36 cellular contexts compared by ENCODE assay signal in genomic region chr15:40664909-40665308, GRCh38. TPM values are rescaled to one million over a fixed set of nuclear protein-coding genes. Genes with fewer than 3 reads are reported as not detected.
DNase-seq lines count a peak whose midpoint lies in the region; ATAC-seq, FAIRE-seq and TF ChIP-seq lines count a peak whose summit lies in the region.
"Had no signal": no experiment of that assay in that cellular context is flagged by ENCODE, and none has a peak within 500 bp of the region (broad histone marks: within the 10 kb centered on the region; RNA-seq: fewer than 3 reads in every experiment).

No MANE protein-coding gene starts in this region.

- CTCF ChIA-PET in K562 (lab: Yijun Ruan, JAX; ENCODE audit: low intra/inter-chr PET ratio): no interaction called here
- CTCF ChIA-PET in CD8-positive, alpha-beta T cell (lab: Charles Lee): interaction anchor here (1.2 kb wide), 1 partner anchor 193 kb away, joined by 3 read pairs; no protein-coding TSS in a partner anchor

- no peaks in the 10 kb centered on the region for H3K36me3 Mint-ChIP-seq in T-helper 17 cell (ENCODE audit: low read depth)
- H3K36me3 Mint-ChIP-seq in activated T-helper 17 cell treated with anti-CD3 and anti-CD28 coated beads, Interleukin-2, amount 50 U/mL, for 72 hours (ENCODE audit: low read depth): no peaks in the 10 kb centered on the region
- H3K36me3 Mint-ChIP-seq in CD8-positive, alpha-beta T cell: no peaks in the 10 kb centered on the region
- H3K36me3 Mint-ChIP-seq: CD4-positive, alpha-beta memory T cell; CD4-positive, CD25-positive, alpha-beta regulatory T cell; CD8-positive, alpha-beta memory T cell had no signal

- H3K4me1 ChIP-seq in K562 (replicated peaks in 1 of 2; ENCODE audit: control insufficient read depth in 2 of 2, insufficient read depth in 2 of 2, low read length in 2 of 2): no peaks in the 10 kb centered on the region; a peak in 2 of 5 replicates
- no peaks in the 10 kb centered on the region for H3K4me1 ChIP-seq in CD8-positive, alpha-beta T cell (ENCODE audit: insufficient read depth, low read length)
- H3K4me1 ChIP-seq: A549; BE2C; BLaER1; BLaER1 treated with 17β-estradiol and CSF1 and Interleukin-3, amounts not matched to agents 10 nM and 100 nM; Caco-2 had no signal

- peak; percentile 37 for FAIRE-seq in K562 (lab: Jason Lieb, UNC)
- FAIRE-seq: A204.1, A549, D721Med had no signal

- H3K4me3 Mint-ChIP-seq in T-helper 17 cell: peak overlapping the region; percentile 31
- no peak overlapping the region for H3K4me3 Mint-ChIP-seq in activated T-helper 17 cell treated with anti-CD3 and anti-CD28 coated beads, Interleukin-2, amount 50 U/mL, for 72 hours
- H3K4me3 Mint-ChIP-seq in CD8-positive, alpha-beta T cell: no peak overlapping the region
- H3K4me3 Mint-ChIP-seq: B cell; CD14-positive monocyte; CD4-positive, alpha-beta memory T cell; CD4-positive, alpha-beta T cell; CD4-positive, CD25-positive, alpha-beta regulatory T cell; CD8-positive, alpha-beta memory T cell had no signal

- in situ Hi-C loops in K562 (cut with MboI): no loop called here

- TF ChIP-seq CTCF in K562 (IDR thresholded peaks at IDR 0.05 in 2 of 3, conservative IDR thresholded peaks at IDR 0.05 in 1 of 3; ENCODE audit: insufficient read depth in 2 of 3, low read depth in 1 of 3, low read length in 3 of 3): no peak
- no peak for TF ChIP-seq CTCF in CD8-positive, alpha-beta T cell (IDR thresholded peaks at IDR 0.05)

- intact Hi-C loops in K562 (cut with micrococcal nuclease): no loop called here
- intact Hi-C loops in CD8-positive, alpha-beta T cell (cut with DNase I, micrococcal nuclease): loop anchor here in 1 of 2 experiments (5.0 kb wide), 1 partner anchor 38 kb away; no protein-coding TSS in a partner anchor

- no peak overlapping the region for H2AFZ ChIP-seq in K562 (ENCODE audit: low read depth, low read length)

- no peak overlapping the region for H3K27ac ChIP-seq in K562 (ENCODE audit: extremely low read depth, low read depth, low read length)
- no peak overlapping the region for H3K27ac ChIP-seq in CD8-positive, alpha-beta T cell (ENCODE audit: low read depth, low read length)
- H3K27ac ChIP-seq: 22Rv1; A549; BLaER1; BLaER1 treated with 17β-estradiol and CSF1 and Interleukin-3, amounts not matched to agents 10 nM and 100 nM; C4-2B had no signal

- ATAC-seq in T-helper 17 cell (no peak), K562 (peak; percentile 66), GM19397 (IDR thresholded peaks at IDR 0.05; ENCODE audit: unreplicated experiment) (no peak), GM18873 (IDR thresholded peaks at IDR 0.05; ENCODE audit: low FRiP score, unreplicated experiment) (no peak)
- peak; percentile 37 for ATAC-seq in activated T-helper 17 cell treated with anti-CD3 and anti-CD28 coated beads, Interleukin-2, amount 50 U/mL, for 72 hours (replicated peaks)
- ATAC-seq in CD8-positive, alpha-beta T cell: no peak
- ATAC-seq: A549 had no signal

- H3K9me1 ChIP-seq in K562 (ENCODE audit: control insufficient read depth, insufficient read depth, low read length): no peaks in the 10 kb centered on the region

- no TSS peak for BruUV-seq in K562 (replicated peaks; lab: Mats Ljungman, UMichigan)

- no peaks in the 10 kb centered on the region for H3K4me1 Mint-ChIP-seq in T-helper 17 cell
- no peaks in the 10 kb centered on the region for H3K4me1 Mint-ChIP-seq in activated T-helper 17 cell treated with anti-CD3 and anti-CD28 coated beads, Interleukin-2, amount 50 U/mL, for 72 hours
- no peaks in the 10 kb centered on the region for H3K4me1 Mint-ChIP-seq in CD8-positive, alpha-beta T cell (ENCODE audit: low read depth)
- H3K4me1 Mint-ChIP-seq: B cell; CD14-positive monocyte; CD4-positive, alpha-beta memory T cell; CD4-positive, CD25-positive, alpha-beta regulatory T cell; CD8-positive, alpha-beta memory T cell had no signal

- no peak overlapping the region for H3K9ac ChIP-seq in K562 (ENCODE audit: insufficient read depth in 1 of 2, low read depth in 2 of 2, low read length in 2 of 2)
- H3K9ac ChIP-seq: BLaER1; BLaER1 treated with 17β-estradiol and CSF1 and Interleukin-3, amounts not matched to agents 10 nM and 100 nM had no signal

- DNase-seq in M059J (ENCODE audit: low read depth) (peak; percentile 18), T-helper 17 cell (no peak), K562 (ENCODE audit: extremely low read depth in 1 of 4, low spot score in 3 of 4) (peak in 1 of 4 experiments; percentile 38), LoVo (ENCODE audit: low spot score) (no peak)
- DNase-seq in CD8-positive, alpha-beta T cell: no peak
- DNase-seq: 8988T; ACHN; AML-193; BE2C; C1 segment of cervical spinal cord; Caco-2; Calu3; CD4-positive, alpha-beta memory T cell; CD4-positive, alpha-beta T cell; CD4-positive, CD25-positive, alpha-beta regulatory T cell; CD8-positive, alpha-beta memory T cell; COR-L47; DMS 273 treated with DMSO at 0.1 percent for 48 hours; DMS153; DMS53; DMS79; DMS79 treated with DMSO at 0.1 percent for 48 hours; DND-41; EL had no signal

- no peak for TF ChIP-seq POLR2A in K562 (conservative IDR thresholded peaks at IDR 0.05)

- POLR2A ChIA-PET in K562 (lab: Yijun Ruan, JAX): interaction anchor here (0.9 to 1.3 kb wide), 3 partner anchors 9 to 338 kb away, joined by 4 read pairs; no protein-coding TSS in a partner anchor
- POLR2A ChIA-PET in CD8-positive, alpha-beta T cell (lab: Charles Lee): no interaction called here

- no peak overlapping the region for H3K27ac Mint-ChIP-seq in T-helper 17 cell
- H3K27ac Mint-ChIP-seq in activated T-helper 17 cell treated with anti-CD3 and anti-CD28 coated beads, Interleukin-2, amount 50 U/mL, for 72 hours: no peak overlapping the region
- H3K27ac Mint-ChIP-seq in CD8-positive, alpha-beta T cell: no peak overlapping the region
- H3K27ac Mint-ChIP-seq: B cell; CD4-positive, alpha-beta memory T cell; CD4-positive, alpha-beta T cell; CD4-positive, CD25-positive, alpha-beta regulatory T cell had no signal

- no peak for TF ChIP-seq RAD21 in K562 (CRISPR knock-in tag; conservative IDR thresholded peaks at IDR 0.05 in 1 of 2, IDR thresholded peaks at IDR 0.05 in 1 of 2)

- WGBS in K562 (ENCODE audit: insufficient coverage, low coverage, missing lambda C conversion rate): 48% methylated on average over 7 of the region's 7 CpGs

- TF ChIP-seq EP300 in K562 (IDR thresholded peaks at IDR 0.05; ENCODE audit: low read length): no peak

- no peak overlapping the region for H3K4me2 ChIP-seq in K562 (ENCODE audit: insufficient read depth, low read length)
- H3K4me2 ChIP-seq: A549; BLaER1; BLaER1 treated with 17β-estradiol and CSF1 and Interleukin-3, amounts not matched to agents 10 nM and 100 nM had no signal

- no peaks in the 10 kb centered on the region for H3K79me2 ChIP-seq in K562 (ENCODE audit: control insufficient read depth, insufficient read depth, low read length)

- peaks cover 30% of the 10 kb centered on the region for H3K36me3 ChIP-seq in K562 (ENCODE audit: control insufficient read depth, insufficient read depth, low read length)
- H3K36me3 ChIP-seq in CD8-positive, alpha-beta T cell (ENCODE audit: insufficient read depth, low read length): no peaks in the 10 kb centered on the region

- no peaks in the 10 kb centered on the region for H3K27me3 Mint-ChIP-seq in T-helper 17 cell
- H3K27me3 Mint-ChIP-seq in activated T-helper 17 cell treated with anti-CD3 and anti-CD28 coated beads, Interleukin-2, amount 50 U/mL, for 72 hours: no peaks in the 10 kb centered on the region
- H3K27me3 Mint-ChIP-seq in CD8-positive, alpha-beta T cell (ENCODE audit: low read depth): no peaks in the 10 kb centered on the region
- H3K27me3 Mint-ChIP-seq: B cell; CD4-positive, alpha-beta memory T cell; CD4-positive, alpha-beta T cell; CD4-positive, CD25-positive, alpha-beta regulatory T cell; CD8-positive, alpha-beta memory T cell had no signal

- H3K9me3 ChIP-seq in T-helper 17 cell (ENCODE audit: control insufficient read depth, low read length, poor library complexity, severe bottlenecking): no peaks in the 10 kb centered on the region
- no peaks in the 10 kb centered on the region; the same call in 1 of the 2 replicates for H3K9me3 ChIP-seq in K562 (replicated peaks; ENCODE audit: control insufficient read depth, insufficient read depth, low read depth, low read length)
- H3K9me3 ChIP-seq in CD8-positive, alpha-beta T cell (ENCODE audit: low read length): no peaks in the 10 kb centered on the region
- H3K9me3 ChIP-seq: A549; BE2C; BLaER1 treated with 17β-estradiol and CSF1 and Interleukin-3, amounts not matched to agents 10 nM and 100 nM; Caco-2 had no signal

- no peaks in the 10 kb centered on the region for H3K27me3 ChIP-seq in K562 (ENCODE audit: control insufficient read depth in 2 of 2, insufficient read depth in 2 of 2, low read length in 2 of 2)
- H3K27me3 ChIP-seq in CD8-positive, alpha-beta T cell (ENCODE audit: insufficient read depth, low read length): no peaks in the 10 kb centered on the region
- H3K27me3 ChIP-seq: BE2C; BLaER1; BLaER1 treated with 17β-estradiol and CSF1 and Interleukin-3, amounts not matched to agents 10 nM and 100 nM had no signal

- H3K9me3 Mint-ChIP-seq in activated T-helper 17 cell treated with anti-CD3 and anti-CD28 coated beads, Interleukin-2, amount 50 U/mL, for 72 hours: no peaks in the 10 kb centered on the region
- no peaks in the 10 kb centered on the region for H3K9me3 Mint-ChIP-seq in CD8-positive, alpha-beta T cell
- H3K9me3 Mint-ChIP-seq: CD4-positive, alpha-beta memory T cell; CD4-positive, alpha-beta T cell; CD4-positive, CD25-positive, alpha-beta regulatory T cell; CD8-positive, alpha-beta memory T cell had no signal

- H4K20me1 ChIP-seq in K562 (replicated peaks; ENCODE audit: control insufficient read depth, insufficient read depth, low read length): no peaks in the 10 kb centered on the region
- H4K20me1 ChIP-seq: BLaER1; BLaER1 treated with 17β-estradiol and CSF1 and Interleukin-3, amounts not matched to agents 10 nM and 100 nM had no signal

- H3K4me3 ChIP-seq in K562: no peak overlapping the region
- no peak overlapping the region for H3K4me3 ChIP-seq in CD8-positive, alpha-beta T cell (ENCODE audit: low read depth, low read length)
- H3K4me3 ChIP-seq: A549; BLaER1; BLaER1 treated with 17β-estradiol and CSF1 and Interleukin-3, amounts not matched to agents 10 nM and 100 nM had no signal

RNA-seq across cellular contexts. Expression of gene RAD51, which starts 30.1 kb away (rescaled TPM):
- 7.7 and 10.5 TPM in 2 replicates for total RNA-seq in M059J (2014; rRNA removed; shearing (Covaris generic))
- total RNA-seq in T-helper 17 cell (1 to 10 TPM; 1.5 to 2.0 TPM), K562 (2014; rRNA removed) (34.6 and 41.9 TPM in 2 replicates), K562 (2014; rRNA removed; fragmentation: Illumina TruSeq; extraction: Trizol) (29.8 and 35.7 TPM in 2 replicates), K562 (2015; rRNA removed; fragmentation: Illumina TruSeq; extraction: Trizol) (25.4 and 26.8 TPM in 2 replicates), K562 (2021) (55.3 and 63.8 TPM in 2 replicates)
- total RNA-seq in activated T-helper 17 cell treated with anti-CD3 and anti-CD28 coated beads, Interleukin-2, amount 50 U/mL, for 72 hours: 10 to 100 TPM; 40.1 to 61.4 TPM
- total RNA-seq in K562 (2011; cell fraction: chromatin; rRNA removed; ENCODE audit: low replicate concordance): 42.1 and 48.9 TPM in 2 replicates
- 41.2 and 42.0 TPM in 2 replicates for total RNA-seq in K562 (2011; cell fraction: nucleolus; rRNA removed)
- total RNA-seq in K562 (2011; cell fraction: nucleoplasm; rRNA removed): 38.6 and 43.4 TPM in 2 replicates
- polyA plus RNA-seq in K562 (2011; rRNA removed) (40.7 and 49.7 TPM in 2 replicates), K562 (2014; fragmentation: Illumina TruSeq; extraction: Trizol) (48.5 and 52.3 TPM in 2 replicates), K562 (2014; fragmentation: Nextera tagmentation; extraction: Ambion mirVana) (10 to 100 TPM; 16.0 to 16.6 TPM), K562 (2014; rRNA removed) (44.8 and 46.7 TPM in 2 replicates)
- 42.9 and 45.9 TPM in 2 replicates for polyA plus RNA-seq in K562 (2011; cell fraction: cytosol; rRNA removed)
- polyA plus RNA-seq in K562 (2011; cell fraction: nucleus; rRNA removed): 33.2 and 40.6 TPM in 2 replicates
- 48.5 and 49.7 TPM in 2 replicates for polyA plus RNA-seq in K562 (2012)
- 42.0 and 48.3 TPM in 2 replicates for polyA minus RNA-seq in K562 (2011; rRNA and poly(A)+ RNA removed)
- 25.9 and 29.5 TPM in 2 replicates for polyA minus RNA-seq in K562 (2011; cell fraction: cytosol; rRNA and poly(A)+ RNA removed)
- polyA minus RNA-seq in K562 (2011; cell fraction: nucleus; rRNA and poly(A)+ RNA removed): 14.4 and 23.3 TPM in 2 replicates
- 1 to 10 TPM; 1.3 to 1.5 TPM for total RNA-seq in CD8-positive, alpha-beta T cell

Comparison
In these comparisons a context has a peak if more than half of its experiments do, and no peak if none do; other contexts are left out.
1. ATAC-seq: peak in activated T-helper 17 cell treated with anti-CD3 and anti-CD28 coated beads, Interleukin-2, amount 50 U/mL, for 72 hours (single experiment) and K562 (single experiment); none in T-helper 17 cell (single experiment), CD8-positive, alpha-beta T cell (single experiment), GM19397 (single experiment) and GM18873 (single experiment).